10 cellular contexts compared by ENCODE assay signal in genomic region chr6:108897371-108897770, GRCh38. TPM values are rescaled to one million over a fixed set of nuclear protein-coding genes. Genes with fewer than 3 reads are reported as not detected.
A peak's percentile ranks its signal among the peaks of the same experiment; 100 is the strongest.
DNase-seq lines count a peak whose midpoint lies in the region; ATAC-seq and TF ChIP-seq lines count a peak whose summit lies in the region.
"Had no signal": no experiment of that assay in that cellular context is flagged by ENCODE, and none has a peak within 500 bp of the region (broad histone marks: within the 10 kb centered on the region; RNA-seq: fewer than 3 reads in every experiment).

No MANE protein-coding gene starts in this region.

- no peaks in the 10 kb centered on the region for H3K36me3 Mint-ChIP-seq in natural killer cell
- H3K36me3 Mint-ChIP-seq in natural killer cell treated with Interleukin-12 subunit alpha and Interleukin-12 subunit beta and Interleukin-15 and Interleukin-18, amount 100 ng/mL, for 72 hours = no peaks in the 10 kb centered on the region

- H3K27ac ChIP-seq in RWPE1 (no peak overlapping the region), heart right ventricle (peak overlapping the region in 8 of 10 donors; percentile 26 to 82 (median 70))
- H3K27ac ChIP-seq: lower lobe of right lung had no signal

- intact Hi-C loops in natural killer cell (cut with micrococcal nuclease) = loop anchor here (2.0 to 10.0 kb wide), 5 partner anchors 60 to 487 kb away; partner anchors contain the start of gene CD164
- intact Hi-C loops in heart right ventricle (cut with DNase I) = loop anchor here in 8 of 10 donors (2.0 to 10.0 kb wide), 8 partner anchors 49 to 177 kb away; partner anchors contain the start of gene ARMC2 (in 1 of the 8)

- no peak overlapping the region for H3K4me3 ChIP-seq in heart right ventricle
- H3K4me3 ChIP-seq: lower lobe of right lung had no signal

- no peak for ATAC-seq in natural killer cell
- ATAC-seq in natural killer cell treated with Interleukin-12 subunit alpha and Interleukin-12 subunit beta and Interleukin-15 and Interleukin-18, amount 100 ng/mL, for 72 hours = no peak
- ATAC-seq in heart right ventricle = peak; percentile 79 to 93 (median 88)
- ATAC-seq in GM18502 (IDR thresholded peaks at IDR 0.05; ENCODE audit: poor library complexity, unreplicated experiment) = no peak
- ATAC-seq in GM19351 (IDR thresholded peaks at IDR 0.05; ENCODE audit: unreplicated experiment) = no peak

- DNase-seq in natural killer cell (no peak), RWPE1 (ENCODE audit: low spot score) (peak; percentile 64), heart right ventricle (peak; percentile 19 to 50), ureter (ENCODE audit: low spot score) (no peak), NCI-H187 (lab: John Stamatoyannopoulos, UW) (no peak)
- DNase-seq in natural killer cell treated with Interleukin-12 subunit alpha and Interleukin-12 subunit beta and Interleukin-15 and Interleukin-18, amount 100 ng/mL, for 72 hours (ENCODE audit: low spot score) = no peak
- DNase-seq: lower lobe of right lung, T-helper 9 cell had no signal

- H3K27me3 ChIP-seq in heart right ventricle = no peaks in the 10 kb centered on the region

- no peak for TF ChIP-seq CTCF in natural killer cell (IDR thresholded peaks at IDR 0.05)
- no peak for TF ChIP-seq CTCF in RWPE1 (conservative IDR thresholded peaks at IDR 0.05; ENCODE audit: low read depth)
- TF ChIP-seq CTCF in heart right ventricle (IDR thresholded peaks at IDR 0.05) = no peak

- H3K4me1 ChIP-seq in heart right ventricle = peaks cover 0 to 55% (median 32%) of the 10 kb centered on the region in 9 donors

- H3K27me3 Mint-ChIP-seq in natural killer cell (ENCODE audit: low read depth in 2 of 2) = no peaks in the 10 kb centered on the region
- H3K27me3 Mint-ChIP-seq in natural killer cell treated with Interleukin-12 subunit alpha and Interleukin-12 subunit beta and Interleukin-15 and Interleukin-18, amount 100 ng/mL, for 72 hours = no peaks in the 10 kb centered on the region

- POLR2A ChIA-PET in RWPE1 (lab: Yijun Ruan, JAX; ENCODE audit: low non-redundant PET) = no interaction called here

- peaks cover 0 to 2% of the 10 kb centered on the region in 2 donors for H3K9me3 Mint-ChIP-seq in natural killer cell
- no peaks in the 10 kb centered on the region for H3K9me3 Mint-ChIP-seq in natural killer cell treated with Interleukin-12 subunit alpha and Interleukin-12 subunit beta and Interleukin-15 and Interleukin-18, amount 100 ng/mL, for 72 hours

- H3K36me3 ChIP-seq in heart right ventricle = no peaks in the 10 kb centered on the region
- H3K36me3 ChIP-seq: lower lobe of right lung had no signal

- peak overlapping the region; percentile 38 for H3K4me3 Mint-ChIP-seq in natural killer cell
- no peak overlapping the region for H3K4me3 Mint-ChIP-seq in natural killer cell treated with Interleukin-12 subunit alpha and Interleukin-12 subunit beta and Interleukin-15 and Interleukin-18, amount 100 ng/mL, for 72 hours

- H3K27ac Mint-ChIP-seq in natural killer cell = peak overlapping the region; percentile 91 to 95
- no peak overlapping the region for H3K27ac Mint-ChIP-seq in natural killer cell treated with Interleukin-12 subunit alpha and Interleukin-12 subunit beta and Interleukin-15 and Interleukin-18, amount 100 ng/mL, for 72 hours

- CTCF ChIA-PET in RWPE1 (lab: Yijun Ruan, JAX) = no interaction called here

- H3K9me3 ChIP-seq in heart right ventricle = no peaks in the 10 kb centered on the region
- H3K9me3 ChIP-seq: lower lobe of right lung had no signal

- H3K4me1 Mint-ChIP-seq in natural killer cell = peaks cover 46 to 50% of the 10 kb centered on the region in 2 donors
- peaks cover 35 to 44% of the 10 kb centered on the region in 2 donors for H3K4me1 Mint-ChIP-seq in natural killer cell treated with Interleukin-12 subunit alpha and Interleukin-12 subunit beta and Interleukin-15 and Interleukin-18, amount 100 ng/mL, for 72 hours (ENCODE audit: low read depth in 2 of 2)

- 37 to 63% methylated on average over 1 of the region's 1 CpG for WGBS in heart right ventricle, 2 donors

RNA-seq across cellular contexts. Expression of gene ARMC2, which starts 49.1 kb away (rescaled TPM):
- total RNA-seq in natural killer cell (10 to 100 TPM in 1 of 3 donors, 1 to 10 TPM in 2; 9.4 to 13.8 (median 9.7) TPM), heart right ventricle (10 to 100 TPM; 10.6 to 16.4 (median 13.0) TPM), ureter (10.9 TPM)
- total RNA-seq in natural killer cell treated with Interleukin-12 subunit alpha and Interleukin-12 subunit beta and Interleukin-15 and Interleukin-18, amount 100 ng/mL, for 72 hours = 1 to 10 TPM in 1 of 2 donors, under 1 TPM in 1; 0.83 to 5.4 TPM
- 1 to 10 TPM; 2.5 to 4.4 TPM for polyA plus RNA-seq in heart right ventricle

Comparison
In these comparisons a context has a peak if more than half of its experiments do, and no peak if none do; other contexts are left out.
1. H3K27ac Mint-ChIP-seq: peak in natural killer cell (2 of 2); none in natural killer cell treated with Interleukin-12 subunit alpha and Interleukin-12 subunit beta and Interleukin-15 and Interleukin-18, amount 100 ng/mL, for 72 hours (0 of 2).
2. ATAC-seq: peak in heart right ventricle (8 of 8); none in natural killer cell (0 of 3), natural killer cell treated with Interleukin-12 subunit alpha and Interleukin-12 subunit beta and Interleukin-15 and Interleukin-18, amount 100 ng/mL, for 72 hours (0 of 2), GM18502 (single experiment) and GM19351 (single experiment).
3. DNase-seq: peak in RWPE1 (single experiment) and heart right ventricle (2 of 2); none in natural killer cell (single experiment), natural killer cell treated with Interleukin-12 subunit alpha and Interleukin-12 subunit beta and Interleukin-15 and Interleukin-18, amount 100 ng/mL, for 72 hours (single experiment), ureter (single experiment) and NCI-H187 (0 of 2).